ENCODE assay signal across 2 cellular contexts in the genomic region with DNA sequence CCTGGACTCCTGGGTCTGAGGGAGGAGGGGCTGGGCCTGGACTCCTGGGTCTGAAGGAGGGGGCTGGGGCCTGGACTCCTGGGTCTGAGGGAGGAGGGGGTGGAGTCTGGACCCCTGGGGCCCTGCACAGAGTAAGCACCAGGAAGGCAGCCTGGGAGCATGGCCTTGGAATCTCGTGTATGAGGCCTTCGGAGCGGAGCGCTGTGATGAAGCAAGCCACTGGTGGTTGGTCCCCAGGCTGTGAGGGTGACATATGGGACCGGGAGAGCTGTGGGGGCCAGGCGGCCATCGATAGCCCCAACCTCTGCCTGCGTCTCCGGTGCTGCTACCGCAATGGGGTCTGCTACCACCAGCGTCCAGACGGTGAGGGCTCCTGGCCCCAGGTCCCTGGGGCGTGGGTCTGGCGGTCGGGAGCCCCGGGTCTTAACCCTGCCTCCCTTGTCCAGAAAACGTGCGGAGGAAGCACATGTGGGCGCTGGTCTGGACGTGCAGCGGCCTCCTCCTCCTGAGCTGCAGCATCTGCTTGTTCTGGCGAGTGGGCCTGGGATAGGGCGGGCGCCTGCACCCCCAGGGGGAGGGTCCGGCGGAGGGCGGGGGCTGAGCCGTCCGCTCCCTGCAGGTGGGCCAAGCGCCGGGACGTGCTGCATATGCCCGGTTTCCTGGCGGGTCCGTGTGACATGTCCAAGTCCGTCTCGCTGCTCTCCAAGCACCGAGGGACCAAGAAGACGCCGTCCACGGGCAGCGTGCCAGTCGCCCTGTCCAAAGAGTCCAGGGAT.
TF ChIP-seq lines count a peak whose summit lies in the region.

No MANE protein-coding gene starts in this region.

TF ChIP-seq in HCT116, 20 proteins besides CTCF, POLR2A, EP300 and RAD21:
- TF ChIP-seq POLR2AphosphoS5 (IDR thresholded peaks at IDR 0.05; ENCODE audit: low read depth, low read length) = peak; percentile 26; the same call in 1 of the 2 replicates
- TF ChIP-seq EZH2phosphoT487 (IDR thresholded peaks at IDR 0.05; ENCODE audit: borderline replicate concordance) = no peak
TF ChIP-seq in HCT116: peak in this region for 1.

TF ChIP-seq in H1, 55 proteins besides CTCF, POLR2A, EP300 and RAD21:
- TF ChIP-seq, protein P1, sequence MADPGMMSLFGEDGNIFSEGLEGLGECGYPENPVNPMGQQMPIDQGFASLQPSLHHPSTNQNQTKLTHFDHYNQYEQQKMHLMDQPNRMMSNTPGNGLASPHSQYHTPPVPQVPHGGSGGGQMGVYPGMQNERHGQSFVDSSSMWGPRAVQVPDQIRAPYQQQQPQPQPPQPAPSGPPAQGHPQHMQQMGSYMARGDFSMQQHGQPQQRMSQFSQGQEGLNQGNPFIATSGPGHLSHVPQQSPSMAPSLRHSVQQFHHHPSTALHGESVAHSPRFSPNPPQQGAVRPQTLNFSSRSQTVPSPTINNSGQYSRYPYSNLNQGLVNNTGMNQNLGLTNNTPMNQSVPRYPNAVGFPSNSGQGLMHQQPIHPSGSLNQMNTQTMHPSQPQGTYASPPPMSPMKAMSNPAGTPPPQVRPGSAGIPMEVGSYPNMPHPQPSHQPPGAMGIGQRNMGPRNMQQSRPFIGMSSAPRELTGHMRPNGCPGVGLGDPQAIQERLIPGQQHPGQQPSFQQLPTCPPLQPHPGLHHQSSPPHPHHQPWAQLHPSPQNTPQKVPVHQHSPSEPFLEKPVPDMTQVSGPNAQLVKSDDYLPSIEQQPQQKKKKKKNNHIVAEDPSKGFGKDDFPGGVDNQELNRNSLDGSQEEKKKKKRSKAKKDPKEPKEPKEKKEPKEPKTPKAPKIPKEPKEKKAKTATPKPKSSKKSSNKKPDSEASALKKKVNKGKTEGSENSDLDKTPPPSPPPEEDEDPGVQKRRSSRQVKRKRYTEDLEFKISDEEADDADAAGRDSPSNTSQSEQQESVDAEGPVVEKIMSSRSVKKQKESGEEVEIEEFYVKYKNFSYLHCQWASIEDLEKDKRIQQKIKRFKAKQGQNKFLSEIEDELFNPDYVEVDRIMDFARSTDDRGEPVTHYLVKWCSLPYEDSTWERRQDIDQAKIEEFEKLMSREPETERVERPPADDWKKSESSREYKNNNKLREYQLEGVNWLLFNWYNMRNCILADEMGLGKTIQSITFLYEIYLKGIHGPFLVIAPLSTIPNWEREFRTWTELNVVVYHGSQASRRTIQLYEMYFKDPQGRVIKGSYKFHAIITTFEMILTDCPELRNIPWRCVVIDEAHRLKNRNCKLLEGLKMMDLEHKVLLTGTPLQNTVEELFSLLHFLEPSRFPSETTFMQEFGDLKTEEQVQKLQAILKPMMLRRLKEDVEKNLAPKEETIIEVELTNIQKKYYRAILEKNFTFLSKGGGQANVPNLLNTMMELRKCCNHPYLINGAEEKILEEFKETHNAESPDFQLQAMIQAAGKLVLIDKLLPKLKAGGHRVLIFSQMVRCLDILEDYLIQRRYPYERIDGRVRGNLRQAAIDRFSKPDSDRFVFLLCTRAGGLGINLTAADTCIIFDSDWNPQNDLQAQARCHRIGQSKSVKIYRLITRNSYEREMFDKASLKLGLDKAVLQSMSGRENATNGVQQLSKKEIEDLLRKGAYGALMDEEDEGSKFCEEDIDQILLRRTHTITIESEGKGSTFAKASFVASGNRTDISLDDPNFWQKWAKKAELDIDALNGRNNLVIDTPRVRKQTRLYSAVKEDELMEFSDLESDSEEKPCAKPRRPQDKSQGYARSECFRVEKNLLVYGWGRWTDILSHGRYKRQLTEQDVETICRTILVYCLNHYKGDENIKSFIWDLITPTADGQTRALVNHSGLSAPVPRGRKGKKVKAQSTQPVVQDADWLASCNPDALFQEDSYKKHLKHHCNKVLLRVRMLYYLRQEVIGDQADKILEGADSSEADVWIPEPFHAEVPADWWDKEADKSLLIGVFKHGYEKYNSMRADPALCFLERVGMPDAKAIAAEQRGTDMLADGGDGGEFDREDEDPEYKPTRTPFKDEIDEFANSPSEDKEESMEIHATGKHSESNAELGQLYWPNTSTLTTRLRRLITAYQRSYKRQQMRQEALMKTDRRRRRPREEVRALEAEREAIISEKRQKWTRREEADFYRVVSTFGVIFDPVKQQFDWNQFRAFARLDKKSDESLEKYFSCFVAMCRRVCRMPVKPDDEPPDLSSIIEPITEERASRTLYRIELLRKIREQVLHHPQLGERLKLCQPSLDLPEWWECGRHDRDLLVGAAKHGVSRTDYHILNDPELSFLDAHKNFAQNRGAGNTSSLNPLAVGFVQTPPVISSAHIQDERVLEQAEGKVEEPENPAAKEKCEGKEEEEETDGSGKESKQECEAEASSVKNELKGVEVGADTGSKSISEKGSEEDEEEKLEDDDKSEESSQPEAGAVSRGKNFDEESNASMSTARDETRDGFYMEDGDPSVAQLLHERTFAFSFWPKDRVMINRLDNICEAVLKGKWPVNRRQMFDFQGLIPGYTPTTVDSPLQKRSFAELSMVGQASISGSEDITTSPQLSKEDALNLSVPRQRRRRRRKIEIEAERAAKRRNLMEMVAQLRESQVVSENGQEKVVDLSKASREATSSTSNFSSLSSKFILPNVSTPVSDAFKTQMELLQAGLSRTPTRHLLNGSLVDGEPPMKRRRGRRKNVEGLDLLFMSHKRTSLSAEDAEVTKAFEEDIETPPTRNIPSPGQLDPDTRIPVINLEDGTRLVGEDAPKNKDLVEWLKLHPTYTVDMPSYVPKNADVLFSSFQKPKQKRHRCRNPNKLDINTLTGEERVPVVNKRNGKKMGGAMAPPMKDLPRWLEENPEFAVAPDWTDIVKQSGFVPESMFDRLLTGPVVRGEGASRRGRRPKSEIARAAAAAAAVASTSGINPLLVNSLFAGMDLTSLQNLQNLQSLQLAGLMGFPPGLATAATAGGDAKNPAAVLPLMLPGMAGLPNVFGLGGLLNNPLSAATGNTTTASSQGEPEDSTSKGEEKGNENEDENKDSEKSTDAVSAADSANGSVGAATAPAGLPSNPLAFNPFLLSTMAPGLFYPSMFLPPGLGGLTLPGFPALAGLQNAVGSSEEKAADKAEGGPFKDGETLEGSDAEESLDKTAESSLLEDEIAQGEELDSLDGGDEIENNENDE (IDR thresholded peaks at IDR 0.05; ENCODE audit: insufficient replicate concordance, low read length) = no peak
- TF ChIP-seq SIN3A (conservative IDR thresholded peaks at IDR 0.05 in 1 of 2, IDR thresholded peaks at IDR 0.05 in 1 of 2; ENCODE audit: low read depth in 1 of 2, low read length in 2 of 2) = 0 out of 4 replicates have a peak, but pooled peaks have one; percentile 17 to 28
